8 cellular contexts compared by ENCODE assay signal in genomic region chr17:64073771-64074703, GRCh38. TPM values are rescaled to one million over a fixed set of nuclear protein-coding genes. Genes with fewer than 3 reads are reported as not detected.
DNase-seq lines count a peak whose midpoint lies in the region; ATAC-seq and TF ChIP-seq lines count a peak whose summit lies in the region.

No MANE protein-coding gene starts in this region.

- peaks cover 16% of the 10 kb centered on the region for H3K9me3 Mint-ChIP-seq in nephron
- H3K9me3 Mint-ChIP-seq in activated naive CD4-positive, alpha-beta T cell treated with anti-CD3 and anti-CD28 coated beads, Interleukin-2, amount 50 U/mL, for 72 hours: peaks cover 9 to 15% of the 10 kb centered on the region in 2 donors

- H3K27ac Mint-ChIP-seq in nephron: peak overlapping the region; percentile 23 to 82 (median 53)
- no peak overlapping the region for H3K27ac Mint-ChIP-seq in activated naive CD4-positive, alpha-beta T cell treated with anti-CD3 and anti-CD28 coated beads, Interleukin-2, amount 50 U/mL, for 72 hours

- H3K36me3 ChIP-seq in ACC112 (ENCODE audit: insufficient read depth, low read length): peaks cover 22% of the 10 kb centered on the region

- no peaks in the 10 kb centered on the region for H3K27me3 Mint-ChIP-seq in nephron (ENCODE audit: low read depth)

- H3K36me3 Mint-ChIP-seq in nephron (ENCODE audit: low read depth): peaks cover 54% of the 10 kb centered on the region
- peaks cover 28 to 49% of the 10 kb centered on the region in 2 donors for H3K36me3 Mint-ChIP-seq in activated naive CD4-positive, alpha-beta T cell treated with anti-CD3 and anti-CD28 coated beads, Interleukin-2, amount 50 U/mL, for 72 hours

- no peaks in the 10 kb centered on the region for H3K79me2 ChIP-seq in ACC112 (ENCODE audit: control insufficient read depth, insufficient read depth, low read length, unreplicated experiment)

- no peaks in the 10 kb centered on the region for H3K27me3 ChIP-seq in ACC112 (ENCODE audit: insufficient read depth, low read length)

- peaks cover 12% of the 10 kb centered on the region for H3K4me1 ChIP-seq in ACC112 (ENCODE audit: control insufficient read depth, insufficient read depth, low read length, unreplicated experiment)

- DNase-seq in SIG-M5 (lab: John Stamatoyannopoulos, UW) (peak; percentile 93), glomerular visceral epithelial cell (ENCODE audit: extremely low spot score) (no peak), RKO (ENCODE audit: low spot score) (no peak)
- DNase-seq in activated naive CD4-positive, alpha-beta T cell treated with anti-CD3 and anti-CD28 coated beads, Interleukin-2, amount 50 U/mL, for 72 hours (ENCODE audit: low spot score in 2 of 2): no peak

- H2AFZ ChIP-seq in ACC112 (ENCODE audit: low read length, unreplicated experiment): no peak overlapping the region

- no peak overlapping the region for H3K4me3 ChIP-seq in ACC112 (ENCODE audit: low read depth, low read length)

- TF ChIP-seq CTCF in nephron (IDR thresholded peaks at IDR 0.05; ENCODE audit: unreplicated experiment in 3 of 3): no peak

- H3K4me1 Mint-ChIP-seq in nephron: no peaks in the 10 kb centered on the region

- H3K27ac ChIP-seq in ACC112 (ENCODE audit: low read depth, low read length): peak overlapping the region; percentile 24; the same call in 1 of the 2 replicates

- peak; percentile 85 for ATAC-seq in GM19372 (IDR thresholded peaks at IDR 0.05; ENCODE audit: low read depth, unreplicated experiment)
- ATAC-seq in HG03354 (IDR thresholded peaks at IDR 0.05; ENCODE audit: poor library complexity, severe bottlenecking, unreplicated experiment): peak; percentile 87
- ATAC-seq in activated naive CD4-positive, alpha-beta T cell treated with anti-CD3 and anti-CD28 coated beads, Interleukin-2, amount 50 U/mL, for 72 hours: no peak

- no peak overlapping the region for H3K4me3 Mint-ChIP-seq in nephron

RNA-seq across cellular contexts. Expression of gene ICAM2, which starts 53.6 kb away (rescaled TPM):
- 10 to 100 TPM; 21.9 to 45.2 TPM for total RNA-seq in activated naive CD4-positive, alpha-beta T cell treated with anti-CD3 and anti-CD28 coated beads, Interleukin-2, amount 50 U/mL, for 72 hours

RNA-seq across cellular contexts. Expression of gene ERN1, which starts 55.9 kb away (rescaled TPM):
- 10 to 100 TPM; 23.7 to 24.1 TPM for total RNA-seq in activated naive CD4-positive, alpha-beta T cell treated with anti-CD3 and anti-CD28 coated beads, Interleukin-2, amount 50 U/mL, for 72 hours

Comparison
In these comparisons a context has a peak if more than half of its experiments do, and no peak if none do; other contexts are left out.
1. ATAC-seq: peak in GM19372 (single experiment) and HG03354 (single experiment); none in activated naive CD4-positive, alpha-beta T cell treated with anti-CD3 and anti-CD28 coated beads, Interleukin-2, amount 50 U/mL, for 72 hours (0 of 2).
2. H3K27ac Mint-ChIP-seq: peak in nephron (3 of 3); none in activated naive CD4-positive, alpha-beta T cell treated with anti-CD3 and anti-CD28 coated beads, Interleukin-2, amount 50 U/mL, for 72 hours (0 of 2).